Comparison of ENCODE assay signal across 14 cellular contexts in the genomic region with DNA sequence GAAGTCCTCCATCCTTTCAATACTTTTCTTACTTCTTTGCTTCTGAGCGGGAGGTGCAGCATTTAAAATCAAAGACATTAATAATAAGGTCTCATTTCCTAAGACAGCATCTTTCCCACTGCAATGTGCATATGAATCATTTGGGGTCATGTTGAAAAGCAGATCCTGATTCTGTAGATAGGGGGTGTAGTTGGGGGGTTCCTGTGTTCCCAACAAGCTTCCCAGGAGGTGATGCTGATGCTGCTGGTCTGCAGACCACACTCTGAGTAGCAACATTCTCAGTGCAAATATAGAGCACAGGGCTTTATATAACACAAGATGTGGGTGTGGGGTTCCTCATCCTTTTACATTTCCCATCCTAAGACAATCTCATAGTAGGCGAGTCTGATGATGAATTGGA.
A peak's percentile ranks its signal among the peaks of the same experiment; 100 is the strongest.
DNase-seq lines count a peak whose midpoint lies in the region; ATAC-seq and TF ChIP-seq lines count a peak whose summit lies in the region.
"Had no signal": no experiment of that assay in that cellular context is flagged by ENCODE, and none has a peak within 500 bp of the region (broad histone marks: within the 10 kb centered on the region; RNA-seq: fewer than 3 reads in every experiment).

No MANE protein-coding gene starts in this region.

- H3K36me3 ChIP-seq in SK-N-SH (replicated peaks in 1 of 2; ENCODE audit: control insufficient read depth in 1 of 2, insufficient read depth in 2 of 2, low read length in 1 of 2), result no peaks in the 10 kb centered on the region
- no peaks in the 10 kb centered on the region for H3K36me3 ChIP-seq in adipocyte (ENCODE audit: control insufficient read depth, insufficient read depth, low read length, severe bottlenecking)
- H3K36me3 ChIP-seq in BE2C, result no peaks in the 10 kb centered on the region
- H3K36me3 ChIP-seq: HAP-1 had no signal

- ATAC-seq in SK-N-SH treated with all-trans-retinoic acid at 6 μM for 48 hours (no peak), GM21423 (IDR thresholded peaks at IDR 0.05; ENCODE audit: unreplicated experiment) (no peak), foreskin keratinocyte (no peak)

- no peaks in the 10 kb centered on the region for H3K79me2 ChIP-seq in SK-N-SH (ENCODE audit: insufficient read depth)

- no peaks in the 10 kb centered on the region for H3K27me3 ChIP-seq in SK-N-SH (ENCODE audit: insufficient read depth)
- no peaks in the 10 kb centered on the region for H3K27me3 ChIP-seq in adipocyte (replicated peaks; ENCODE audit: control insufficient read depth, insufficient read depth, low read length)
- H3K27me3 ChIP-seq in layer of hippocampus (ENCODE audit: control insufficient read depth, insufficient read depth, low read length), result no peaks in the 10 kb centered on the region
- H3K27me3 ChIP-seq in BE2C, result no peaks in the 10 kb centered on the region
- peaks cover 29% of the 10 kb centered on the region for H3K27me3 ChIP-seq in foreskin keratinocyte

- no peaks in the 10 kb centered on the region for H4K20me1 ChIP-seq in SK-N-SH (ENCODE audit: insufficient read depth)

- H3K27ac ChIP-seq in SK-N-SH (ENCODE audit: low read depth in 2 of 2, low read length in 1 of 2) (no peak overlapping the region), layer of hippocampus (ENCODE audit: low read depth, low read length) (peak overlapping the region; percentile 31), foreskin keratinocyte (no peak overlapping the region)
- H3K27ac ChIP-seq: 22Rv1 had no signal

- H3K9me2 ChIP-seq in SK-N-SH, result no peaks in the 10 kb centered on the region

- no peak for DNase-seq in SK-N-SH
- no peak for DNase-seq in adipocyte (ENCODE audit: low read depth)
- no peak for DNase-seq in SKM-1 (lab: John Stamatoyannopoulos, UW; ENCODE audit: unreplicated experiment)
- DNase-seq in BE2C, result no peak
- no peak for DNase-seq in foreskin keratinocyte
- DNase-seq: MM.1S, NCI-H1092 treated with DMSO at 0.1 percent for 48 hours, NCI-H2081 treated with DMSO at 0.1 percent for 48 hours, SHP77 treated with DMSO at 0.1 percent for 48 hours had no signal

- H3K4me3 ChIP-seq in SK-N-SH (ENCODE audit: low read depth in 2 of 2, low read length in 1 of 2), result no peak overlapping the region; a peak in 1 of 4 replicates
- H3K4me3 ChIP-seq in adipocyte (ENCODE audit: low read length), result no peak overlapping the region
- H3K4me3 ChIP-seq in BE2C (ENCODE audit: low read depth, low read length), result no peak overlapping the region
- H3K4me3 ChIP-seq: HAP-1 had no signal

- H3F3A ChIP-seq in SK-N-SH (replicated peaks; ENCODE audit: insufficient read depth), result no peaks in the 10 kb centered on the region

- CTCF ChIA-PET in SK-N-SH (lab: Yijun Ruan, JAX), result no interaction called here

- no peak for TF ChIP-seq EP300 in SK-N-SH (IDR thresholded peaks at IDR 0.05; ENCODE audit: borderline replicate concordance in 1 of 2, low read depth in 1 of 2, low read length in 1 of 2)

- H3K9ac ChIP-seq in SK-N-SH (no peak overlapping the region), adipocyte (ENCODE audit: low read length) (peak overlapping the region; percentile 25)

- no peak for TF ChIP-seq RAD21 in SK-N-SH (IDR thresholded peaks at IDR 0.05; ENCODE audit: low read length)

- no peak for TF ChIP-seq CTCF in SK-N-SH (IDR thresholded peaks at IDR 0.05)
- no peak for TF ChIP-seq CTCF in BE2C (IDR thresholded peaks at IDR 0.05; ENCODE audit: low read depth, low read length)
- no peak for TF ChIP-seq CTCF in foreskin keratinocyte (conservative IDR thresholded peaks at IDR 0.05)

- POLR2A ChIA-PET in SK-N-SH (lab: Yijun Ruan, JAX), result no interaction called here

- H2AFZ ChIP-seq in SK-N-SH (ENCODE audit: low read depth), result peak overlapping the region; percentile 62; the same call in 1 of the 2 replicates

- H3K9me3 ChIP-seq in SK-N-SH, result no peaks in the 10 kb centered on the region
- H3K9me3 ChIP-seq in adipocyte (ENCODE audit: control insufficient read depth, low read length), result peaks cover 3% of the 10 kb centered on the region
- no peaks in the 10 kb centered on the region for H3K9me3 ChIP-seq in BE2C
- H3K9me3 ChIP-seq: HAP-1 had no signal

- WGBS in SK-N-SH (ENCODE audit: low lambda C conversion rate), result 48% methylated on average over 2 of the region's 2 CpGs

- no peaks in the 10 kb centered on the region for H3K4me1 ChIP-seq in SK-N-SH (ENCODE audit: control insufficient read depth in 1 of 2, insufficient read depth in 2 of 2, low read depth in 1 of 2, low read length in 1 of 2)
- H3K4me1 ChIP-seq in adipocyte (ENCODE audit: control insufficient read depth, insufficient read depth, low read length), result peaks cover 16% of the 10 kb centered on the region
- H3K4me1 ChIP-seq in BE2C, result no peaks in the 10 kb centered on the region
- peaks cover 3% of the 10 kb centered on the region for H3K4me1 ChIP-seq in foreskin keratinocyte
- H3K4me1 ChIP-seq: HAP-1 had no signal

- H3K4me2 ChIP-seq in SK-N-SH, result peak overlapping the region; percentile 58; the same call in 1 of the 2 replicates

TF ChIP-seq in SK-N-SH, 30 proteins besides CTCF, POLR2A, EP300 and RAD21 (continues in another document):
- TF ChIP-seq FOSL2 (IDR thresholded peaks at IDR 0.05; ENCODE audit: borderline replicate concordance, low read depth) (no peak), TCF12 (IDR thresholded peaks at IDR 0.05) (no peak)
- TF ChIP-seq, protein P1, sequence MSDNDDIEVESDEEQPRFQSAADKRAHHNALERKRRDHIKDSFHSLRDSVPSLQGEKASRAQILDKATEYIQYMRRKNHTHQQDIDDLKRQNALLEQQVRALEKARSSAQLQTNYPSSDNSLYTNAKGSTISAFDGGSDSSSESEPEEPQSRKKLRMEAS (IDR thresholded peaks at IDR 0.05; ENCODE audit: low read depth), result no peak
- TF ChIP-seq, protein P2, sequence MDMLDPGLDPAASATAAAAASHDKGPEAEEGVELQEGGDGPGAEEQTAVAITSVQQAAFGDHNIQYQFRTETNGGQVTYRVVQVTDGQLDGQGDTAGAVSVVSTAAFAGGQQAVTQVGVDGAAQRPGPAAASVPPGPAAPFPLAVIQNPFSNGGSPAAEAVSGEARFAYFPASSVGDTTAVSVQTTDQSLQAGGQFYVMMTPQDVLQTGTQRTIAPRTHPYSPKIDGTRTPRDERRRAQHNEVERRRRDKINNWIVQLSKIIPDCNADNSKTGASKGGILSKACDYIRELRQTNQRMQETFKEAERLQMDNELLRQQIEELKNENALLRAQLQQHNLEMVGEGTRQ (IDR thresholded peaks at IDR 0.05; ENCODE audit: borderline replicate concordance, low read depth, low read length), result no peak

TF ChIP-seq in SK-N-SH treated with all-trans-retinoic acid at 6 μM for 48 hours, 23 proteins besides CTCF, POLR2A, EP300 and RAD21:
- TF ChIP-seq CSDC2 (CRISPR knock-in tag; IDR thresholded peaks at IDR 0.05) (no peak), SNAI2 (CRISPR knock-in tag; IDR thresholded peaks at IDR 0.05) (no peak), ZFP3 (CRISPR knock-in tag; IDR thresholded peaks at IDR 0.05) (no peak), BACH2 (CRISPR knock-in tag; IDR thresholded peaks at IDR 0.05; ENCODE audit: borderline replicate concordance) (no peak)
- TF ChIP-seq, protein P3, sequence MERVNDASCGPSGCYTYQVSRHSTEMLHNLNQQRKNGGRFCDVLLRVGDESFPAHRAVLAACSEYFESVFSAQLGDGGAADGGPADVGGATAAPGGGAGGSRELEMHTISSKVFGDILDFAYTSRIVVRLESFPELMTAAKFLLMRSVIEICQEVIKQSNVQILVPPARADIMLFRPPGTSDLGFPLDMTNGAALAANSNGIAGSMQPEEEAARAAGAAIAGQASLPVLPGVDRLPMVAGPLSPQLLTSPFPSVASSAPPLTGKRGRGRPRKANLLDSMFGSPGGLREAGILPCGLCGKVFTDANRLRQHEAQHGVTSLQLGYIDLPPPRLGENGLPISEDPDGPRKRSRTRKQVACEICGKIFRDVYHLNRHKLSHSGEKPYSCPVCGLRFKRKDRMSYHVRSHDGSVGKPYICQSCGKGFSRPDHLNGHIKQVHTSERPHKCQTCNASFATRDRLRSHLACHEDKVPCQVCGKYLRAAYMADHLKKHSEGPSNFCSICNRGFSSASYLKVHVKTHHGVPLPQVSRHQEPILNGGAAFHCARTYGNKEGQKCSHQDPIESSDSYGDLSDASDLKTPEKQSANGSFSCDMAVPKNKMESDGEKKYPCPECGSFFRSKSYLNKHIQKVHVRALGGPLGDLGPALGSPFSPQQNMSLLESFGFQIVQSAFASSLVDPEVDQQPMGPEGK (CRISPR knock-in tag; IDR thresholded peaks at IDR 0.05; ENCODE audit: borderline replicate concordance), result no peak
- TF ChIP-seq, protein P4, sequence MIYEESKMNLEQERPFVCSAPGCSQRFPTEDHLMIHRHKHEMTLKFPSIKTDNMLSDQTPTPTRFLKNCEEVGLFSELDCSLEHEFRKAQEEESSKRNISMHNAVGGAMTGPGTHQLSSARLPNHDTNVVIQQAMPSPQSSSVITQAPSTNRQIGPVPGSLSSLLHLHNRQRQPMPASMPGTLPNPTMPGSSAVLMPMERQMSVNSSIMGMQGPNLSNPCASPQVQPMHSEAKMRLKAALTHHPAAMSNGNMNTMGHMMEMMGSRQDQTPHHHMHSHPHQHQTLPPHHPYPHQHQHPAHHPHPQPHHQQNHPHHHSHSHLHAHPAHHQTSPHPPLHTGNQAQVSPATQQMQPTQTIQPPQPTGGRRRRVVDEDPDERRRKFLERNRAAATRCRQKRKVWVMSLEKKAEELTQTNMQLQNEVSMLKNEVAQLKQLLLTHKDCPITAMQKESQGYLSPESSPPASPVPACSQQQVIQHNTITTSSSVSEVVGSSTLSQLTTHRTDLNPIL (CRISPR knock-in tag; IDR thresholded peaks at IDR 0.05; ENCODE audit: low read depth), result no peak
- TF ChIP-seq, protein P5, sequence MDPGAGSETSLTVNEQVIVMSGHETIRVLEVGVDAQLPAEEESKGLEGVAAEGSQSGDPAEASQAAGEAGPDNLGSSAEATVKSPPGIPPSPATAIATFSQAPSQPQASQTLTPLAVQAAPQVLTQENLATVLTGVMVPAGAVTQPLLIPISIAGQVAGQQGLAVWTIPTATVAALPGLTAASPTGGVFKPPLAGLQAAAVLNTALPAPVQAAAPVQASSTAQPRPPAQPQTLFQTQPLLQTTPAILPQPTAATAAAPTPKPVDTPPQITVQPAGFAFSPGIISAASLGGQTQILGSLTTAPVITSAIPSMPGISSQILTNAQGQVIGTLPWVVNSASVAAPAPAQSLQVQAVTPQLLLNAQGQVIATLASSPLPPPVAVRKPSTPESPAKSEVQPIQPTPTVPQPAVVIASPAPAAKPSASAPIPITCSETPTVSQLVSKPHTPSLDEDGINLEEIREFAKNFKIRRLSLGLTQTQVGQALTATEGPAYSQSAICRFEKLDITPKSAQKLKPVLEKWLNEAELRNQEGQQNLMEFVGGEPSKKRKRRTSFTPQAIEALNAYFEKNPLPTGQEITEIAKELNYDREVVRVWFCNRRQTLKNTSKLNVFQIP (CRISPR knock-in tag; IDR thresholded peaks at IDR 0.05; ENCODE audit: borderline replicate concordance, low read depth), result no peak
